Comparison of ENCODE assay signal across 16 cellular contexts in the genomic region with DNA sequence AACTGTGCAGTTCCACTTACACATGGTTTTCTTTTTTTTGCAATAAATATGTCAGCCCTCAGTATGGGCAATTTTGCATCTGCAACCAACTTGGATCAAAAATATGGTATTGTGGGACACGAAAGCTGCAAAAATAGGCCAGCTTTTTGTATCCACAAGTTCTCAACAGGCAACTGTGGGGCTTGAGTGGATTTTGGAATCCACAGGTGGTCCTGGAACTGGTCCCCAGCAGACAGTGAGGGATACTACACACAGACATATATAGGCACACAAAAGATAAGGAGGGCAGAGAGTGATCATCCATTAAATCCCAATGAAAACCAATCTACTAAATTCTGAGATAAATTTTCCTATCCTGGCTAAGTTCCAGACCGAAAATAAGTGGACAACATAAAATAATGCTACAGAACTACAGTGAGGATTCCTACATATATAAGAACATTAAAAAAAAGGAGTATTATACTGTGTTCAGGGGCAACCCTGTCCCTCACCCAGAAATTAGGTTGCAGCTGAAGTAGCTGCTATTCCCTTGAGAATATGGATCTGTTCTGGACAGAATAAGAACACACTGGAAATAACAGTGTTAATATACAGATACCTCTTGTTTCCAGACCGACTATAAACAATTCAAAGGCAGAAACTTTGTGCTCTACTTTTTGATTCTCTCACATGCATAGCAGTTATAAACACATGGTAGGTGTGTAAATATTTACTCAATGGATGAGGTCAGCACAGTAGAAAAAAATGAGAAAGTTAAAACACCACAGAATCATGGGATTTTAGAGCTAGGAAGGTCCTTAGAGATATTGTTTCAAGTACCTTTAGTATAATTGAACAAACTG. TPM values are rescaled to one million over a fixed set of nuclear protein-coding genes. Genes with fewer than 3 reads are reported as not detected.
DNase-seq lines count a peak whose midpoint lies in the region; ATAC-seq and TF ChIP-seq lines count a peak whose summit lies in the region.
"Had no signal": no experiment of that assay in that cellular context is flagged by ENCODE, and none has a peak within 500 bp of the region (broad histone marks: within the 10 kb centered on the region; RNA-seq: fewer than 3 reads in every experiment).

No MANE protein-coding gene starts in this region.

- H3K9me3 ChIP-seq in T-helper 17 cell (ENCODE audit: control insufficient read depth, low read length, poor library complexity, severe bottlenecking), result no peaks in the 10 kb centered on the region
- no peaks in the 10 kb centered on the region for H3K9me3 ChIP-seq in upper lobe of right lung
- H3K9me3 ChIP-seq: thoracic aorta had no signal

- no peak overlapping the region for H3K4me3 ChIP-seq in upper lobe of right lung
- H3K4me3 ChIP-seq: thoracic aorta had no signal

- peak overlapping the region; percentile 8 for H3K4me3 Mint-ChIP-seq in activated naive CD8-positive, alpha-beta T cell
- H3K4me3 Mint-ChIP-seq in activated naive CD8-positive, alpha-beta T cell treated with anti-CD3 and anti-CD28 coated beads, Interleukin-2, amount 50 U/mL, for 24 hours, result no peak overlapping the region
- no peak overlapping the region for H3K4me3 Mint-ChIP-seq in T-helper 17 cell
- no peak overlapping the region for H3K4me3 Mint-ChIP-seq in activated naive CD4-positive, alpha-beta T cell treated with anti-CD3 and anti-CD28 coated beads, Interleukin-2, amount 10 ng/mL, durations not matched to agents 7 days and 5 days
- H3K4me3 Mint-ChIP-seq: activated CD4-positive, alpha-beta T cell treated with anti-CD3 and anti-CD28 coated beads, Interleukin-2, amount 10 ng/mL, durations not matched to agents 24 days and 14 days; activated T-helper 1 cell treated with anti-CD3 and anti-CD28 coated beads, Interleukin-12 subunit alpha, Interleukin-12 subunit beta, Interleukin-2, Interleukin-4 antibody, amounts not matched to agents 30 ng/mL and 10 ng/mL and 1 ng/mL, durations not matched to agents 14 hours and 24 hours and 36 hours; dendritic cell treated with granulocyte-macrophage colony-stimulating factor and Interleukin-4, amounts not matched to agents 40 ng/mL and 50 ng/mL, for 4 days had no signal

- no peak for TF ChIP-seq CTCF in upper lobe of right lung (IDR thresholded peaks at IDR 0.05)

- H3K36me3 Mint-ChIP-seq in activated naive CD8-positive, alpha-beta T cell, result peaks cover 13% of the 10 kb centered on the region
- peaks cover 33% of the 10 kb centered on the region for H3K36me3 Mint-ChIP-seq in activated naive CD8-positive, alpha-beta T cell treated with anti-CD3 and anti-CD28 coated beads, Interleukin-2, amount 50 U/mL, for 24 hours (ENCODE audit: low read depth)
- H3K36me3 Mint-ChIP-seq in T-helper 17 cell (ENCODE audit: low read depth), result peaks cover 6% of the 10 kb centered on the region
- H3K36me3 Mint-ChIP-seq in activated naive CD4-positive, alpha-beta T cell treated with anti-CD3 and anti-CD28 coated beads, Interleukin-2, amount 10 ng/mL, durations not matched to agents 7 days and 5 days, result peaks cover 31% of the 10 kb centered on the region

- H3K27ac ChIP-seq in upper lobe of right lung, result no peak overlapping the region
- H3K27ac ChIP-seq: thoracic aorta had no signal

- H3K36me3 ChIP-seq in upper lobe of right lung, result no peaks in the 10 kb centered on the region
- H3K36me3 ChIP-seq: thoracic aorta had no signal

- H3K27ac Mint-ChIP-seq in activated naive CD8-positive, alpha-beta T cell, result peak overlapping the region; percentile 28
- H3K27ac Mint-ChIP-seq in activated naive CD8-positive, alpha-beta T cell treated with anti-CD3 and anti-CD28 coated beads, Interleukin-2, amount 50 U/mL, for 24 hours, result no peak overlapping the region
- H3K27ac Mint-ChIP-seq in T-helper 17 cell, result peak overlapping the region; percentile 19
- no peak overlapping the region for H3K27ac Mint-ChIP-seq in activated naive CD4-positive, alpha-beta T cell treated with anti-CD3 and anti-CD28 coated beads, Interleukin-2, amount 10 ng/mL, durations not matched to agents 7 days and 5 days
- H3K27ac Mint-ChIP-seq: activated CD4-positive, alpha-beta T cell treated with anti-CD3 and anti-CD28 coated beads, Interleukin-2, amount 10 ng/mL, durations not matched to agents 24 days and 14 days; activated T-helper 1 cell treated with anti-CD3 and anti-CD28 coated beads, Interleukin-12 subunit alpha, Interleukin-12 subunit beta, Interleukin-2, Interleukin-4 antibody, amounts not matched to agents 30 ng/mL and 10 ng/mL and 1 ng/mL, durations not matched to agents 14 hours and 24 hours and 36 hours; dendritic cell treated with granulocyte-macrophage colony-stimulating factor and Interleukin-4, amounts not matched to agents 40 ng/mL and 50 ng/mL, for 4 days had no signal

- intact Hi-C loops in left colon (cut with DNase I, micrococcal nuclease), result no loop called here
- intact Hi-C loops in cardiac septum (cut with DNase I), result no loop called here
- intact Hi-C loops in upper lobe of right lung (cut with DNase I), result no loop called here

- no peaks in the 10 kb centered on the region for H3K27me3 ChIP-seq in upper lobe of right lung

- CTCF ChIA-PET in activated naive CD4-positive, alpha-beta T cell treated with anti-CD3 and anti-CD28 coated beads, Interleukin-2, amount 10 ng/mL, durations not matched to agents 7 days and 5 days (lab: Charles Lee), result no interaction called here

- ATAC-seq in activated naive CD8-positive, alpha-beta T cell treated with anti-CD3 and anti-CD28 coated beads, Interleukin-2, amount 50 U/mL, for 24 hours, result no peak
- no peak for ATAC-seq in T-helper 17 cell
- ATAC-seq in left colon, result peak; percentile 95
- no peak for ATAC-seq in GM18520 (IDR thresholded peaks at IDR 0.05; ENCODE audit: unreplicated experiment)
- no peak for ATAC-seq in upper lobe of right lung

- H3K27me3 Mint-ChIP-seq in activated naive CD8-positive, alpha-beta T cell, result no peaks in the 10 kb centered on the region
- H3K27me3 Mint-ChIP-seq in activated naive CD8-positive, alpha-beta T cell treated with anti-CD3 and anti-CD28 coated beads, Interleukin-2, amount 50 U/mL, for 24 hours, result no peaks in the 10 kb centered on the region
- no peaks in the 10 kb centered on the region for H3K27me3 Mint-ChIP-seq in T-helper 17 cell
- no peaks in the 10 kb centered on the region for H3K27me3 Mint-ChIP-seq in activated naive CD4-positive, alpha-beta T cell treated with anti-CD3 and anti-CD28 coated beads, Interleukin-2, amount 10 ng/mL, durations not matched to agents 7 days and 5 days
- H3K27me3 Mint-ChIP-seq: activated CD4-positive, alpha-beta T cell treated with anti-CD3 and anti-CD28 coated beads, Interleukin-2, amount 10 ng/mL, durations not matched to agents 24 days and 14 days; dendritic cell treated with granulocyte-macrophage colony-stimulating factor and Interleukin-4, amounts not matched to agents 40 ng/mL and 50 ng/mL, for 4 days had no signal

- no peak for DNase-seq in activated naive CD8-positive, alpha-beta T cell treated with anti-CD3 and anti-CD28 coated beads, Interleukin-2, amount 50 U/mL, for 24 hours
- DNase-seq in T-helper 17 cell (no peak), left colon (no peak), cardiac septum (ENCODE audit: low spot score) (no peak), upper lobe of right lung (no peak)
- no peak for DNase-seq in activated naive CD4-positive, alpha-beta T cell treated with anti-CD3 and anti-CD28 coated beads, Interleukin-2, amount 10 ng/mL, durations not matched to agents 7 days and 5 days
- DNase-seq: activated CD4-positive, alpha-beta T cell treated with anti-CD3 and anti-CD28 coated beads, Interleukin-2, amount 10 ng/mL, durations not matched to agents 24 days and 14 days; aorta; foreskin fibroblast; MM.1S; posterior cingulate gyrus had no signal

- H3K9me3 Mint-ChIP-seq in activated naive CD8-positive, alpha-beta T cell (ENCODE audit: low read depth), result no peaks in the 10 kb centered on the region
- no peaks in the 10 kb centered on the region for H3K9me3 Mint-ChIP-seq in activated naive CD8-positive, alpha-beta T cell treated with anti-CD3 and anti-CD28 coated beads, Interleukin-2, amount 50 U/mL, for 24 hours
- peaks cover 3% of the 10 kb centered on the region for H3K9me3 Mint-ChIP-seq in activated naive CD4-positive, alpha-beta T cell treated with anti-CD3 and anti-CD28 coated beads, Interleukin-2, amount 10 ng/mL, durations not matched to agents 7 days and 5 days
- H3K9me3 Mint-ChIP-seq: activated CD4-positive, alpha-beta T cell treated with anti-CD3 and anti-CD28 coated beads, Interleukin-2, amount 10 ng/mL, durations not matched to agents 24 days and 14 days; activated T-helper 1 cell treated with anti-CD3 and anti-CD28 coated beads, Interleukin-12 subunit alpha, Interleukin-12 subunit beta, Interleukin-2, Interleukin-4 antibody, amounts not matched to agents 30 ng/mL and 10 ng/mL and 1 ng/mL, durations not matched to agents 14 hours and 24 hours and 36 hours; dendritic cell treated with granulocyte-macrophage colony-stimulating factor and Interleukin-4, amounts not matched to agents 40 ng/mL and 50 ng/mL, for 4 days had no signal

- peaks cover 69% of the 10 kb centered on the region for H3K4me1 Mint-ChIP-seq in activated naive CD8-positive, alpha-beta T cell (ENCODE audit: low read depth)
- H3K4me1 Mint-ChIP-seq in activated naive CD8-positive, alpha-beta T cell treated with anti-CD3 and anti-CD28 coated beads, Interleukin-2, amount 50 U/mL, for 24 hours, result peaks cover 68% of the 10 kb centered on the region
- peaks cover 38% of the 10 kb centered on the region for H3K4me1 Mint-ChIP-seq in T-helper 17 cell
- peaks cover 35% of the 10 kb centered on the region for H3K4me1 Mint-ChIP-seq in activated naive CD4-positive, alpha-beta T cell treated with anti-CD3 and anti-CD28 coated beads, Interleukin-2, amount 10 ng/mL, durations not matched to agents 7 days and 5 days

- H3K4me1 ChIP-seq in upper lobe of right lung, result no peaks in the 10 kb centered on the region

RNA-seq across cellular contexts. Expression of a gene that starts 25.4 kb away (rescaled TPM):
- total RNA-seq in T-helper 17 cell (10 to 100 TPM; 63.5 to 71.7 TPM), left colon (10 to 100 TPM; 17.7 to 19.5 TPM), cardiac septum (19.1 TPM), upper lobe of right lung (32.5 TPM)

Comparison
In these comparisons a context has a peak if more than half of its experiments do, and no peak if none do; other contexts are left out.
1. H3K27ac Mint-ChIP-seq: peak in activated naive CD8-positive, alpha-beta T cell (single experiment) and T-helper 17 cell (single experiment); none in activated naive CD8-positive, alpha-beta T cell treated with anti-CD3 and anti-CD28 coated beads, Interleukin-2, amount 50 U/mL, for 24 hours (single experiment) and activated naive CD4-positive, alpha-beta T cell treated with anti-CD3 and anti-CD28 coated beads, Interleukin-2, amount 10 ng/mL, durations not matched to agents 7 days and 5 days (single experiment).